8 cellular contexts compared by ENCODE assay signal in genomic region chr4:94390804-94391410, GRCh38. TPM values are rescaled to one million over a fixed set of nuclear protein-coding genes. Genes with fewer than 3 reads are reported as not detected.
DNase-seq lines count a peak whose midpoint lies in the region; ATAC-seq and TF ChIP-seq lines count a peak whose summit lies in the region.

No MANE protein-coding gene starts in this region.

- no peak overlapping the region for H3K4me3 Mint-ChIP-seq in activated naive CD4-positive, alpha-beta T cell treated with anti-CD3 and anti-CD28 coated beads for 36 hours

- no peaks in the 10 kb centered on the region for H3K9me3 Mint-ChIP-seq in activated naive CD4-positive, alpha-beta T cell treated with anti-CD3 and anti-CD28 coated beads for 36 hours

- peak; percentile 28 for ATAC-seq in sciatic nerve
- ATAC-seq in HG03135 (IDR thresholded peaks at IDR 0.05; ENCODE audit: unreplicated experiment): no peak
- ATAC-seq in HG03196 (IDR thresholded peaks at IDR 0.05; ENCODE audit: unreplicated experiment): no peak
- ATAC-seq in HG03439 (IDR thresholded peaks at IDR 0.05; ENCODE audit: unreplicated experiment): no peak

- no peaks in the 10 kb centered on the region for H3K36me3 Mint-ChIP-seq in activated naive CD4-positive, alpha-beta T cell treated with anti-CD3 and anti-CD28 coated beads for 36 hours (ENCODE audit: low read depth)

- intact Hi-C loops in activated naive CD4-positive, alpha-beta T cell treated with anti-CD3 and anti-CD28 coated beads for 36 hours (cut with micrococcal nuclease): loop anchor here (1.0 to 5.0 kb wide), 4 partner anchors 52 to 600 kb away; no protein-coding TSS in a partner anchor
- intact Hi-C loops in sciatic nerve (cut with DNase I): no loop called here

- no peak overlapping the region for H3K27ac Mint-ChIP-seq in activated naive CD4-positive, alpha-beta T cell treated with anti-CD3 and anti-CD28 coated beads for 36 hours

- H3K4me3 ChIP-seq in choroid plexus epithelial cell (ENCODE audit: low read depth, low read length): no peak overlapping the region

- peak; percentile 61 for TF ChIP-seq CTCF in choroid plexus epithelial cell (conservative IDR thresholded peaks at IDR 0.05; ENCODE audit: low read depth, low read length)

- CTCF ChIA-PET in activated naive CD4-positive, alpha-beta T cell treated with anti-CD3 and anti-CD28 coated beads for 36 hours (lab: Charles Lee): interaction anchor here (1.1 to 2.6 kb wide), 4 partner anchors 57 to 88 kb away, joined by 3 to 15 read pairs (median 6); no protein-coding TSS in a partner anchor

- H3K27me3 Mint-ChIP-seq in activated naive CD4-positive, alpha-beta T cell treated with anti-CD3 and anti-CD28 coated beads for 36 hours (ENCODE audit: low read depth): peaks cover 7% of the 10 kb centered on the region

- DNase-seq in activated naive CD4-positive, alpha-beta T cell treated with anti-CD3 and anti-CD28 coated beads for 36 hours: peak; percentile 47
- DNase-seq in activated naive CD4-positive, alpha-beta T cell treated with Interleukin-2 at 50 U/mL for 16 hours: no peak
- DNase-seq in Kasumi-1 (lab: John Stamatoyannopoulos, UW) (peak; percentile 36 to 40), choroid plexus epithelial cell (ENCODE audit: low read depth) (peak; percentile 43), sciatic nerve (ENCODE audit: low spot score) (no peak)

- no peaks in the 10 kb centered on the region for H3K4me1 Mint-ChIP-seq in activated naive CD4-positive, alpha-beta T cell treated with anti-CD3 and anti-CD28 coated beads for 36 hours (ENCODE audit: low read depth)

RNA-seq across cellular contexts. Expression of gene HPGDS, which starts 48.3 kb away (rescaled TPM):
- not detected for total RNA-seq in activated naive CD4-positive, alpha-beta T cell treated with anti-CD3 and anti-CD28 coated beads for 36 hours
- 4.7 TPM for total RNA-seq in sciatic nerve

Comparison
In these comparisons a context has a peak if more than half of its experiments do, and no peak if none do; other contexts are left out.
1. DNase-seq: peak in activated naive CD4-positive, alpha-beta T cell treated with anti-CD3 and anti-CD28 coated beads for 36 hours (single experiment), Kasumi-1 (2 of 2) and choroid plexus epithelial cell (single experiment); none in activated naive CD4-positive, alpha-beta T cell treated with Interleukin-2 at 50 U/mL for 16 hours (single experiment) and sciatic nerve (single experiment).